In genomic region chr1:199580280-199580679, GRCh38 we compare ENCODE assay signal across 26 cellular contexts.
"Had no signal": no experiment of that assay in that cellular context is flagged by ENCODE, and none has a peak within 500 bp of the region (broad histone marks: within the 10 kb centered on the region; RNA-seq: fewer than 3 reads in every experiment).

No MANE protein-coding gene starts in this region.

- H3K4me3 Mint-ChIP-seq: immature natural killer cell; mesothelial cell of epicardium; naive thymus-derived CD4-positive, alpha-beta T cell; nephron; neural progenitor cell; stimulated activated naive CD8-positive, alpha-beta T cell treated with anti-CD3 and anti-CD28 coated beads, Interleukin-15, amount 100 ng/mL, for 72 hours had no signal

- H3K9me3 Mint-ChIP-seq: immature natural killer cell; stimulated activated naive CD8-positive, alpha-beta T cell treated with anti-CD3 and anti-CD28 coated beads, Interleukin-15, amount 100 ng/mL, for 72 hours had no signal

- H3K4me3 ChIP-seq: dorsolateral prefrontal cortex, neural progenitor cell, right atrium auricular region, smooth muscle cell, suprapubic skin, vagina had no signal

- H3K27me3 ChIP-seq: neural progenitor cell, right atrium auricular region, suprapubic skin, vagina had no signal

- H3K36me3 Mint-ChIP-seq: immature natural killer cell; mesothelial cell of epicardium; naive thymus-derived CD4-positive, alpha-beta T cell; neural progenitor cell had no signal

- H3K9me3 ChIP-seq: right atrium auricular region, suprapubic skin, vagina had no signal

- DNase-seq: dorsolateral prefrontal cortex; effector CD4-positive, alpha-beta T cell; hypothalamus; immature natural killer cell; islet precursor cell; kidney glomerular epithelial cell; mesenchymal stem cell; naive thymus-derived CD4-positive, alpha-beta T cell; stimulated activated CD4-positive, alpha-beta T cell treated with anti-CD3 and anti-CD28 coated beads, Interleukin-12 subunit alpha, Interleukin-12 subunit beta, amount 100 ng/mL, for 4 hours; stimulated activated CD4-positive, alpha-beta T cell treated with anti-CD3 and anti-CD28 coated beads, Interleukin-1b, Interleukin-23, amount 100 ng/mL, for 48 hours; stimulated activated CD4-positive, alpha-beta T cell treated with anti-CD3 and anti-CD28 coated beads, Interleukin-4, amount 100 ng/mL, for 1 hour; stimulated activated CD8-positive, alpha-beta memory T cell treated with anti-CD3 and anti-CD28 coated beads, Interleukin-4, amount 100 ng/mL, for 48 hours; stimulated activated naive CD4-positive, alpha-beta T cell; stimulated activated naive CD8-positive, alpha-beta T cell treated with anti-CD3 and anti-CD28 coated beads, Interleukin-15, amount 100 ng/mL, for 72 hours; trophoblast cell had no signal

- H3K4me1 Mint-ChIP-seq: immature natural killer cell; naive thymus-derived CD4-positive, alpha-beta T cell; nephron; neural progenitor cell; stimulated activated naive CD8-positive, alpha-beta T cell treated with anti-CD3 and anti-CD28 coated beads, Interleukin-15, amount 100 ng/mL, for 72 hours had no signal

- H3K27me3 Mint-ChIP-seq: progenitor cell of endocrine pancreas had no signal

- ATAC-seq: left lobe of liver; naive thymus-derived CD4-positive, alpha-beta T cell; sciatic nerve; stimulated activated naive CD8-positive, alpha-beta T cell treated with anti-CD3 and anti-CD28 coated beads, Interleukin-15, amount 100 ng/mL, for 72 hours had no signal

- H3K27ac ChIP-seq: dorsolateral prefrontal cortex, neural progenitor cell, parathyroid adenoma, right atrium auricular region, suprapubic skin, vagina had no signal

- H3K27ac Mint-ChIP-seq: immature natural killer cell; mesothelial cell of epicardium; naive thymus-derived CD4-positive, alpha-beta T cell; nephron; neural progenitor cell; progenitor cell of endocrine pancreas; stimulated activated naive CD8-positive, alpha-beta T cell treated with anti-CD3 and anti-CD28 coated beads, Interleukin-15, amount 100 ng/mL, for 72 hours had no signal

- H3K4me1 ChIP-seq: neural progenitor cell, parathyroid adenoma, right atrium auricular region, suprapubic skin, vagina had no signal

- H3K36me3 ChIP-seq: neural progenitor cell, right atrium auricular region, suprapubic skin, vagina had no signal
